Comparison of ENCODE assay signal across 12 cellular contexts in the genomic region with DNA sequence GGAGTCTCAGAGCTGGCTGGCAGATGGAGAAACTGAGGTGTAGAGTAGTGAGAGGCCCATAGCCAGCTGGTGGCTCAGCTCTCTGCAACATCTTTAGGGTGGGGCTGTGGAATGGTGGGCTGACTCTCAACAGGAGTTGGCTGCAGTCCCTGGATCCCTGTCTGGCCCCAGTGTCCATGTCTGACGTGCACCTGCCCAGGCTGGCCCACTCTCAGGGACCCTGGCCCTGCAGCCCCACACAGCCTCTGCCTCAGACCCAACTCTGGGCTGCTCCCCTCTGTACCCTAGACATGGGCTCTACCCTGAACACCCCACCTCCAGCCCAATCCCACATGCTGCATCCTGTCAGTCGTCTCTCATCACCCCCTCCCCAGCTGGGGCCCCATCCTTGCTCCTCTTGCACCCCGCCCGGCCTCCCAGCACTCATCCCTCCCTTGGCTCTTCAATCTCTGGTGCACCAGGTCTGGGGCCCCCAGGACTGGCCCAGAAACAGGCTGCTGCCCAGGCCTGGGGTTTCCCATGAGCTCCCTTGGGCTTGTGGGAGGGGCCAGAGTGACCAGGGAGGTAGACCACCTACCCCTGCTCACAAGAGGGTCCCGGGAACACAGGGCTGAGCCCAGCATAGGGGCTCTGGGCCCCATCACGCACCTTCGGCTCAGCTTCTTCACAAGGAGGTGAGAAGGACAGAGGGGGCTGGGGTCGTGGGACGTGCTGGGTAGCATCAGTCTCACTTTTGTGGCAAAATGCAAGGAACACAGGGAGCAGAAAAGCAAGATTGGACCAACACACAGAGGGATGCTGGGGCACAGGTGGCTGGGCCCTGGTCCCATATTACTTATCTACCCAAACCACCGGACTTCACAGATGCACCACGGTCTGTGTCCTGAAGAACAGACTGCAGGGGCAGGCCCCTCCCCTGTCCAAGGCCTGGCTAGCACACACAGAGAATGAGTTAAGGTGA. TPM values are rescaled to one million over a fixed set of nuclear protein-coding genes. Genes with fewer than 3 reads are reported as not detected.
A peak's percentile ranks its signal among the peaks of the same experiment; 100 is the strongest.
DNase-seq lines count a peak whose midpoint lies in the region; ATAC-seq, FAIRE-seq and TF ChIP-seq lines count a peak whose summit lies in the region.
"Had no signal": no experiment of that assay in that cellular context is flagged by ENCODE, and none has a peak within 500 bp of the region (broad histone marks: within the 10 kb centered on the region; RNA-seq: fewer than 3 reads in every experiment).

No MANE protein-coding gene starts in this region.

- peak overlapping the region; percentile 20 to 54; a peak in 2 of 6 replicates for H3K27ac ChIP-seq in A549
- H3K27ac ChIP-seq in MM.1S (ENCODE audit: low read length), result no peak overlapping the region
- peak overlapping the region; percentile 94 for H3K27ac ChIP-seq in left ventricle myocardium inferior (replicated peaks)

- H3K4me3 ChIP-seq in A549 (no peak overlapping the region), MM.1S (ENCODE audit: low read length) (no peak overlapping the region), left ventricle myocardium inferior (peak overlapping the region; percentile 94), lower leg skin (ENCODE audit: low read depth, poor library complexity, severe bottlenecking) (no peak overlapping the region)

- intact Hi-C loops in left ventricle myocardium inferior (cut with micrococcal nuclease), result no loop called here
- intact Hi-C loops in lower leg skin (cut with DNase I; ENCODE audit: low total_unique reads), result no loop called here

- DNase-seq in A549 (ENCODE audit: low read depth in 1 of 2, low spot score in 1 of 2) (no peak), MM.1S (no peak), left ventricle myocardium inferior (no peak), neural crest cell (ENCODE audit: low read depth, low spot score) (no peak), lower leg skin (ENCODE audit: low spot score in 2 of 2) (no peak), GM10266 (ENCODE audit: extremely low spot score) (no peak), NCI-H2196 treated with DMSO at 0.1 percent for 48 hours (lab: John Stamatoyannopoulos, UW; ENCODE audit: unreplicated experiment) (no peak)
- DNase-seq: activated CD8-positive, alpha-beta memory T cell treated with anti-CD3 and anti-CD28 coated beads for 24 hours; stimulated activated CD4-positive, alpha-beta T cell treated with anti-CD3 and anti-CD28 coated beads, Interleukin-2, amount 100 ng/mL, for 48 hours had no signal

- H3K9me3 Mint-ChIP-seq in neural crest cell, result no peaks in the 10 kb centered on the region
- H3K9me3 Mint-ChIP-seq: activated naive CD4-positive, alpha-beta T cell treated with anti-CD3 and anti-CD28 coated beads for 36 hours; stimulated activated memory B cell treated with anti-CD40 and anti-IgM and Interleukin-4, amounts not matched to agents 10 μg/mL and 1 μg/mL and 100 μg/mL, for 72 hours had no signal

- peak overlapping the region; percentile 34; the same call in 2 of the 3 replicates for H3K4me2 ChIP-seq in A549
- 0 out of 2 replicates have a peak overlapping the region, but pooled peaks have one; percentile 15 for H3K4me2 ChIP-seq in MM.1S (ENCODE audit: low read depth, low read length)

- peaks cover 22% of the 10 kb centered on the region for H3K27me3 ChIP-seq in MM.1S (replicated peaks; ENCODE audit: insufficient read depth, low read length)
- no peaks in the 10 kb centered on the region for H3K27me3 ChIP-seq in left ventricle myocardium inferior (ENCODE audit: low read depth)

- no peak overlapping the region for H3K9ac ChIP-seq in MM.1S (ENCODE audit: low read length)

- no peak overlapping the region for H2AFZ ChIP-seq in MM.1S (ENCODE audit: low read length)

- peaks cover 18% of the 10 kb centered on the region for H3K4me1 Mint-ChIP-seq in neural crest cell

- ATAC-seq in A549 (no peak), HG02981 (IDR thresholded peaks at IDR 0.05; ENCODE audit: unreplicated experiment) (no peak)
- ATAC-seq: stimulated activated memory B cell treated with anti-CD40 and anti-IgM and Interleukin-4, amounts not matched to agents 10 μg/mL and 1 μg/mL and 100 μg/mL, for 72 hours had no signal

- TF ChIP-seq POLR2A in A549 (IDR thresholded peaks at IDR 0.05; ENCODE audit: low read length) (no peak), lower leg skin (IDR thresholded peaks at IDR 0.05) (no peak)

- no peak for FAIRE-seq in A549 (lab: Jason Lieb, UNC)

- POLR2A ChIA-PET in A549 (lab: Yijun Ruan, JAX), result interaction anchor here (0.7 kb wide), 1 partner anchor 31 kb away, joined by 3 read pairs; no protein-coding TSS in a partner anchor

- peak overlapping the region; percentile 61 for H3K4me3 Mint-ChIP-seq in neural crest cell
- H3K4me3 Mint-ChIP-seq: activated naive CD4-positive, alpha-beta T cell treated with anti-CD3 and anti-CD28 coated beads for 36 hours; stimulated activated memory B cell treated with anti-CD40 and anti-IgM and Interleukin-4, amounts not matched to agents 10 μg/mL and 1 μg/mL and 100 μg/mL, for 72 hours had no signal

- H4K20me1 ChIP-seq in MM.1S (ENCODE audit: insufficient read depth, low read length), result no peaks in the 10 kb centered on the region

- H3K27ac Mint-ChIP-seq in neural crest cell (ENCODE audit: unreplicated experiment), result peak overlapping the region; percentile 71
- H3K27ac Mint-ChIP-seq: activated naive CD4-positive, alpha-beta T cell treated with anti-CD3 and anti-CD28 coated beads for 36 hours; stimulated activated memory B cell treated with anti-CD40 and anti-IgM and Interleukin-4, amounts not matched to agents 10 μg/mL and 1 μg/mL and 100 μg/mL, for 72 hours had no signal

- H3K9me2 ChIP-seq in MM.1S (replicated peaks; ENCODE audit: insufficient read depth, low read length), result no peaks in the 10 kb centered on the region

- no peaks in the 10 kb centered on the region for H3F3A ChIP-seq in MM.1S (ENCODE audit: insufficient read depth, low read length)

- TF ChIP-seq EP300 in A549 (IDR thresholded peaks at IDR 0.05), result no peak

- no peaks in the 10 kb centered on the region for H3K27me3 Mint-ChIP-seq in neural crest cell (ENCODE audit: low read depth)

- TF ChIP-seq CTCF in A549 (IDR thresholded peaks at IDR 0.05) (no peak), MM.1S (IDR thresholded peaks at IDR 0.05; ENCODE audit: low read length) (no peak), left ventricle myocardium inferior (IDR thresholded peaks at IDR 0.05; ENCODE audit: borderline replicate concordance) (no peak), neural crest cell (conservative IDR thresholded peaks at IDR 0.05) (no peak), lower leg skin (IDR thresholded peaks at IDR 0.05) (no peak), GM10266 (IDR thresholded peaks at IDR 0.05; ENCODE audit: control insufficient read depth, insufficient read depth, low read depth, missing control alignments) (no peak)

- CTCF ChIA-PET in A549 (lab: Yijun Ruan, JAX), result interaction anchor here (1.2 to 3.6 kb wide), 6 partner anchors 13 to 31 kb away, joined by 3 to 14 read pairs (median 5); no protein-coding TSS in a partner anchor

- H3K9me3 ChIP-seq in A549 (no peaks in the 10 kb centered on the region), MM.1S (replicated peaks; ENCODE audit: insufficient read depth, low read length) (no peaks in the 10 kb centered on the region), left ventricle myocardium inferior (replicated peaks) (no peaks in the 10 kb centered on the region)

- TF ChIP-seq RAD21 in A549 (conservative IDR thresholded peaks at IDR 0.05 in 1 of 2, IDR thresholded peaks at IDR 0.05 in 1 of 2), result no peak

- H3K36me3 Mint-ChIP-seq in neural crest cell (ENCODE audit: low read depth), result no peaks in the 10 kb centered on the region
- H3K36me3 Mint-ChIP-seq: stimulated activated memory B cell treated with anti-CD40 and anti-IgM and Interleukin-4, amounts not matched to agents 10 μg/mL and 1 μg/mL and 100 μg/mL, for 72 hours had no signal

- H3K36me3 ChIP-seq in MM.1S (replicated peaks; ENCODE audit: insufficient read depth, low read length) (no peaks in the 10 kb centered on the region), left ventricle myocardium inferior (peaks cover 19% of the 10 kb centered on the region)

- H3K79me2 ChIP-seq in MM.1S (ENCODE audit: low read length), result no peaks in the 10 kb centered on the region

- H3K4me1 ChIP-seq in A549 (peaks cover 20% of the 10 kb centered on the region), MM.1S (ENCODE audit: low read length) (peaks cover 16% of the 10 kb centered on the region), left ventricle myocardium inferior (peaks cover 66% of the 10 kb centered on the region)

- WGBS in A549 (ENCODE audit: missing lambda C conversion rate), result 97% methylated on average over 7 of the region's 11 CpGs
- WGBS in lower leg skin, 2 donors, result 75 to 82% methylated on average over 11 of the region's 11 CpGs

RNA-seq across cellular contexts. Expression of gene ARVCF, which starts 31.5 kb away (rescaled TPM):
- 0.81 and 1.1 TPM in 2 replicates for polyA plus RNA-seq in A549 (2011; rRNA removed)
- 1.9 and 2.2 TPM in 2 replicates for polyA plus RNA-seq in A549 (2012; cell fraction: cytosol; rRNA removed)
- polyA plus RNA-seq in A549 (2012; cell fraction: nucleus; rRNA removed), result 10.6 and 13.2 TPM in 2 replicates
- 1.2 to 2.1 TPM (median 1.9 TPM) in 3 replicates for polyA plus RNA-seq in A549 (2017; fragmentation: RNase III; extraction: RNeasy Plus Mini Kit Qiagen cat#74134 plus additional on column Dnase treatment)
- 1.1 and 2.8 TPM in 2 replicates for polyA minus RNA-seq in A549 (2011; rRNA and poly(A)+ RNA removed)
- 25.4 TPM for total RNA-seq in left ventricle myocardium inferior
- 93.5 and 105 TPM in 2 replicates for total RNA-seq in neural crest cell
- 10 to 100 TPM; 25.2 to 53.7 (median 38.1) TPM for total RNA-seq in lower leg skin

RNA-seq across cellular contexts. Expression of gene TANGO2, which starts 35.8 kb away (rescaled TPM):
- polyA plus RNA-seq in A549 (2011; rRNA removed) (13.2 and 15.0 TPM in 2 replicates), A549 (2017; fragmentation: RNase III; extraction: RNeasy Plus Mini Kit Qiagen cat#74134 plus additional on column Dnase treatment) (13.5 to 14.1 TPM (median 13.8 TPM) in 3 replicates)
- polyA plus RNA-seq in A549 (2012; cell fraction: cytosol; rRNA removed), result 22.7 and 28.4 TPM in 2 replicates
- 29.8 and 35.2 TPM in 2 replicates for polyA plus RNA-seq in A549 (2012; cell fraction: nucleus; rRNA removed)
- polyA minus RNA-seq in A549 (2011; rRNA and poly(A)+ RNA removed), result 28.0 and 38.6 TPM in 2 replicates
- total RNA-seq in left ventricle myocardium inferior (71.7 TPM), neural crest cell (12.8 and 13.4 TPM in 2 replicates), lower leg skin (10 to 100 TPM; 12.4 to 36.1 (median 19.8) TPM)

RNA-seq across cellular contexts. Expression of gene TXNRD2, which starts 43.5 kb away (rescaled TPM):
- polyA plus RNA-seq in A549 (2011; rRNA removed) (15.5 and 16.3 TPM in 2 replicates), A549 (2017; fragmentation: RNase III; extraction: RNeasy Plus Mini Kit Qiagen cat#74134 plus additional on column Dnase treatment) (25.6 to 29.3 TPM (median 25.6 TPM) in 3 replicates)
- 60.5 and 68.7 TPM in 2 replicates for polyA plus RNA-seq in A549 (2012; cell fraction: cytosol; rRNA removed)
- polyA plus RNA-seq in A549 (2012; cell fraction: nucleus; rRNA removed), result 95.7 and 112 TPM in 2 replicates
- polyA minus RNA-seq in A549 (2011; rRNA and poly(A)+ RNA removed), result 15.1 and 19.5 TPM in 2 replicates
- total RNA-seq in left ventricle myocardium inferior (35.2 TPM), neural crest cell (21.7 and 22.2 TPM in 2 replicates), lower leg skin (10 to 100 TPM; 10.9 to 16.8 (median 15.2) TPM)

RNA-seq across cellular contexts. Expression of gene COMT, which starts 43.6 kb away (rescaled TPM):
- polyA plus RNA-seq in A549 (2011; rRNA removed) (69.5 and 72.3 TPM in 2 replicates), A549 (2017; fragmentation: RNase III; extraction: RNeasy Plus Mini Kit Qiagen cat#74134 plus additional on column Dnase treatment) (113 to 135 TPM (median 125 TPM) in 3 replicates)
- polyA plus RNA-seq in A549 (2012; cell fraction: cytosol; rRNA removed), result 269 and 292 TPM in 2 replicates
- polyA plus RNA-seq in A549 (2012; cell fraction: nucleus; rRNA removed), result 253 and 314 TPM in 2 replicates
- 21.7 and 39.3 TPM in 2 replicates for polyA minus RNA-seq in A549 (2011; rRNA and poly(A)+ RNA removed)
- total RNA-seq in left ventricle myocardium inferior (81.5 TPM), neural crest cell (70.9 and 86.4 TPM in 2 replicates), lower leg skin (100 to 1,000 TPM; 224 to 306 (median 272) TPM)
